ENCODE assay signal across 19 cellular contexts in the genomic region with DNA sequence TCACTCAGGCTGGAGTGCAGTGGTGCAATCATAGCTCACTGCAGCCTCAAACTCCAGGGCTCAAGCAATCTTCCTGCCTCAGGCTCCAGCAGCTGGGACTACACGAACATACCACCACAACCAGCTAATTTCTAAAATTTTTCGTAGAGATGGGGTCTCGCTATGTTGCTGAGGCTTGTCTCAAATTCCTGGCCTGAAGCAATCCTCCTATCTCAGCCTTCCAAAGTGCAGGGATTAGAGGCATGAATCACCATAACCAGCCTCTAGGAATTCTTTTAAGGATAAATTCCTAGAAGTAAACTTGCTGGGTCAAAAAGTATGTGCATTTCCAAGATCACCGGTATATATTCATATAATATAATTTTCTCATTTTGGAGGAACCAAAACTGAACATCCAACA. TPM values are rescaled to one million over a fixed set of nuclear protein-coding genes. Genes with fewer than 3 reads are reported as not detected.
DNase-seq lines count a peak whose midpoint lies in the region; ATAC-seq, FAIRE-seq and TF ChIP-seq lines count a peak whose summit lies in the region.
"Had no signal": no experiment of that assay in that cellular context is flagged by ENCODE, and none has a peak within 500 bp of the region (broad histone marks: within the 10 kb centered on the region; RNA-seq: fewer than 3 reads in every experiment).

No MANE protein-coding gene starts in this region.

- H3K36me3 ChIP-seq in HepG2 (replicated peaks in 1 of 2; ENCODE audit: control insufficient read depth in 1 of 2, insufficient read depth in 2 of 2, low read length in 2 of 2) (no peaks in the 10 kb centered on the region), right lobe of liver (no peaks in the 10 kb centered on the region), adipocyte (ENCODE audit: control insufficient read depth, insufficient read depth, low read length, severe bottlenecking) (no peaks in the 10 kb centered on the region), mesendoderm (ENCODE audit: control insufficient read depth, insufficient read depth, low read length) (no peaks in the 10 kb centered on the region), esophagus squamous epithelium (no peaks in the 10 kb centered on the region)

- no peak overlapping the region for H3K18ac ChIP-seq in mesendoderm (ENCODE audit: low read length)

- H2AK5ac ChIP-seq in mesendoderm (ENCODE audit: low read length): no peak overlapping the region

- no peaks in the 10 kb centered on the region for H3K4me1 Mint-ChIP-seq in activated CD4-positive, alpha-beta T cell treated with anti-CD3 and anti-CD28 coated beads, Interleukin-2, amount 10 ng/mL, durations not matched to agents 7 days and 5 days
- H3K4me1 Mint-ChIP-seq: CD14-positive monocyte had no signal

- WGBS in HepG2 (ENCODE audit: low lambda C conversion rate): 27% methylated on average over 4 of the region's 4 CpGs
- 71% methylated on average over 4 of the region's 4 CpGs for WGBS in right lobe of liver (ENCODE audit: insufficient coverage, low coverage, low lambda C conversion rate, missing lambda C conversion rate)
- WGBS in mesendoderm (ENCODE audit: extremely low coverage, insufficient coverage, low lambda C conversion rate): no CpG with 5 or more reads among the region's 4 CpGs
- 49 to 50% methylated on average over 4 of the region's 4 CpGs for WGBS in esophagus squamous epithelium, 2 donors

- CTCF ChIA-PET in HepG2 (lab: Yijun Ruan, JAX; ENCODE audit: low intra/inter-chr PET ratio, low total read pairs): no interaction called here
- CTCF ChIA-PET in activated CD4-positive, alpha-beta T cell treated with anti-CD3 and anti-CD28 coated beads, Interleukin-2, amount 10 ng/mL, durations not matched to agents 7 days and 5 days (lab: Charles Lee): no interaction called here

- H3K79me2 ChIP-seq in HepG2 (ENCODE audit: insufficient read depth, low read length): no peaks in the 10 kb centered on the region
- no peaks in the 10 kb centered on the region for H3K79me2 ChIP-seq in mesendoderm (ENCODE audit: control insufficient read depth, insufficient read depth, low read length)

- no peaks in the 10 kb centered on the region for H3K27me3 ChIP-seq in HepG2 (ENCODE audit: control insufficient read depth in 1 of 2, insufficient read depth in 2 of 2, low read length in 2 of 2)
- no peaks in the 10 kb centered on the region for H3K27me3 ChIP-seq in right lobe of liver
- H3K27me3 ChIP-seq in adipocyte (replicated peaks; ENCODE audit: control insufficient read depth, insufficient read depth, low read length): no peaks in the 10 kb centered on the region
- H3K27me3 ChIP-seq in mesendoderm (ENCODE audit: insufficient read depth, low read length, poor library complexity): no peaks in the 10 kb centered on the region
- no peaks in the 10 kb centered on the region for H3K27me3 ChIP-seq in esophagus squamous epithelium

- no TSS peak for BruUV-seq in HepG2 (replicated peaks; lab: Mats Ljungman, UMichigan)

- no peak for ATAC-seq in HepG2
- no peak for ATAC-seq in right lobe of liver
- ATAC-seq: CD8-positive, alpha-beta T cell; HCT116 had no signal

- no peak overlapping the region for H2AFZ ChIP-seq in HepG2 (ENCODE audit: low read length)
- H2AFZ ChIP-seq: GM23248 had no signal

- FAIRE-seq in HepG2 (lab: Jason Lieb, UNC): no peak
- FAIRE-seq: D721Med, H54 had no signal

- intact Hi-C loops in HepG2 (cut with micrococcal nuclease; ENCODE audit: unreplicated experiment): loop anchor here (10.0 kb wide), 1 partner anchor 1270 kb away; no protein-coding TSS in a partner anchor
- intact Hi-C loops in right lobe of liver (cut with DNase I): no loop called here
- intact Hi-C loops in esophagus squamous epithelium (cut with DNase I): no loop called here

- in situ Hi-C loops in HepG2 (cut with HindIII; ENCODE audit: extremely low pct_ligation_motif_present, low pct_unique_long_range_greater_than_20kb): no loop called here

- peaks cover 3% of the 10 kb centered on the region for H3K27me3 Mint-ChIP-seq in activated CD4-positive, alpha-beta T cell treated with anti-CD3 and anti-CD28 coated beads, Interleukin-2, amount 10 ng/mL, durations not matched to agents 7 days and 5 days

- H4K20me1 ChIP-seq in HepG2 (ENCODE audit: insufficient read depth, low read length): no peaks in the 10 kb centered on the region

- H3K27ac Mint-ChIP-seq in activated CD4-positive, alpha-beta T cell treated with anti-CD3 and anti-CD28 coated beads, Interleukin-2, amount 10 ng/mL, durations not matched to agents 7 days and 5 days: no peak overlapping the region
- H3K27ac Mint-ChIP-seq: CD14-positive monocyte; CD8-positive, alpha-beta T cell had no signal

- H3K79me1 ChIP-seq in mesendoderm (ENCODE audit: low read length): no peaks in the 10 kb centered on the region

- H3K4me1 ChIP-seq in HepG2 (ENCODE audit: insufficient read depth, low read length) (no peaks in the 10 kb centered on the region), right lobe of liver (no peaks in the 10 kb centered on the region), adipocyte (ENCODE audit: control insufficient read depth, insufficient read depth, low read length) (no peaks in the 10 kb centered on the region), mesendoderm (ENCODE audit: control insufficient read depth, low read depth, low read length) (no peaks in the 10 kb centered on the region), esophagus squamous epithelium (no peaks in the 10 kb centered on the region)

- H2BK15ac ChIP-seq in mesendoderm (replicated peaks; ENCODE audit: low read depth): no peak overlapping the region

- H3K36me3 Mint-ChIP-seq in activated CD4-positive, alpha-beta T cell treated with anti-CD3 and anti-CD28 coated beads, Interleukin-2, amount 10 ng/mL, durations not matched to agents 7 days and 5 days (ENCODE audit: low read depth): no peaks in the 10 kb centered on the region
- H3K36me3 Mint-ChIP-seq: CD14-positive monocyte; CD8-positive, alpha-beta T cell had no signal

- no peak overlapping the region for H4K8ac ChIP-seq in mesendoderm (ENCODE audit: low read depth, low read length)

- H3K23ac ChIP-seq in mesendoderm (ENCODE audit: low read length): no peak overlapping the region

- no peak for TF ChIP-seq RAD21 in HepG2 (CRISPR knock-in tag; IDR thresholded peaks at IDR 0.05)

- no peak overlapping the region for H3K4me3 Mint-ChIP-seq in activated CD4-positive, alpha-beta T cell treated with anti-CD3 and anti-CD28 coated beads, Interleukin-2, amount 10 ng/mL, durations not matched to agents 7 days and 5 days
- H3K4me3 Mint-ChIP-seq: CD14-positive monocyte; CD8-positive, alpha-beta T cell had no signal

- TF ChIP-seq POLR2A in HepG2 (IDR thresholded peaks at IDR 0.05; ENCODE audit: insufficient read depth in 1 of 2, low read depth in 2 of 2, low read length in 2 of 2) (no peak), right lobe of liver (IDR thresholded peaks at IDR 0.05) (no peak), esophagus squamous epithelium (IDR thresholded peaks at IDR 0.05) (no peak)

- no peaks in the 10 kb centered on the region for H3K9me3 ChIP-seq in HepG2 (ENCODE audit: low read length)
- H3K9me3 ChIP-seq in right lobe of liver: no peaks in the 10 kb centered on the region
- H3K9me3 ChIP-seq in adipocyte (ENCODE audit: control insufficient read depth, low read length): no peaks in the 10 kb centered on the region
- H3K9me3 ChIP-seq in esophagus squamous epithelium: no peaks in the 10 kb centered on the region

- H3K9me3 Mint-ChIP-seq in activated CD4-positive, alpha-beta T cell treated with anti-CD3 and anti-CD28 coated beads, Interleukin-2, amount 10 ng/mL, durations not matched to agents 7 days and 5 days: no peaks in the 10 kb centered on the region
- H3K9me3 Mint-ChIP-seq: CD8-positive, alpha-beta T cell had no signal

- H3K9ac ChIP-seq in HepG2 (ENCODE audit: insufficient read depth, low read depth, low read length): no peak overlapping the region
- H3K9ac ChIP-seq in adipocyte (ENCODE audit: low read length): no peak overlapping the region
- H3K9ac ChIP-seq in mesendoderm (ENCODE audit: low read length): no peak overlapping the region
- H3K9ac ChIP-seq: GM23248 had no signal

- H2BK120ac ChIP-seq in mesendoderm (ENCODE audit: low read depth, low read length): no peak overlapping the region

- H3K4me3 ChIP-seq in HepG2 (replicated peaks in 1 of 3; ENCODE audit: insufficient read depth in 1 of 3, low read depth in 2 of 3, low read length in 3 of 3) (no peak overlapping the region), right lobe of liver (no peak overlapping the region), adipocyte (ENCODE audit: low read length) (no peak overlapping the region), mesendoderm (ENCODE audit: low read length) (no peak overlapping the region), esophagus squamous epithelium (no peak overlapping the region)
- H3K4me3 ChIP-seq: GM23248 had no signal

- H3K4me2 ChIP-seq in HepG2 (ENCODE audit: low read depth, low read length) (no peak overlapping the region), mesendoderm (ENCODE audit: low read length) (no peak overlapping the region)

- no peak overlapping the region for H3K4ac ChIP-seq in mesendoderm (ENCODE audit: low read depth, low read length)

- no peak overlapping the region for H3K56ac ChIP-seq in mesendoderm (ENCODE audit: low read length)

- no peak overlapping the region for H4K5ac ChIP-seq in mesendoderm (ENCODE audit: low read length)

- H2BK5ac ChIP-seq in mesendoderm (ENCODE audit: low read length): no peak overlapping the region

- DNase-seq in HepG2 (ENCODE audit: low spot score) (no peak), right lobe of liver (no peak), adipocyte (ENCODE audit: low read depth) (peak; percentile 26), mesendoderm (peak; percentile 52), ureter (ENCODE audit: low spot score) (peak; percentile 12), esophagus squamous epithelium (lab: John Stamatoyannopoulos, UW) (no peak), GM20000 (ENCODE audit: low spot score) (no peak)
- DNase-seq in activated CD4-positive, alpha-beta T cell treated with anti-CD3 and anti-CD28 coated beads, Interleukin-2, amount 10 ng/mL, durations not matched to agents 7 days and 5 days: no peak
- DNase-seq: CD8-positive, alpha-beta T cell; COR-L47; DMS153; DMS79 treated with DMSO at 0.1 percent for 48 hours; GF-D8; GM23248 had no signal

- H3K27ac ChIP-seq in HepG2 (ENCODE audit: extremely low read length, insufficient read depth, low read length) (no peak overlapping the region), right lobe of liver (no peak overlapping the region), mesendoderm (ENCODE audit: low read depth, low read length) (no peak overlapping the region), esophagus squamous epithelium (no peak overlapping the region)
- H3K27ac ChIP-seq: 22Rv1, GM23248 had no signal

- POLR2A ChIA-PET in HepG2 (lab: Yijun Ruan, JAX): no interaction called here
- POLR2A ChIA-PET in activated CD4-positive, alpha-beta T cell treated with anti-CD3 and anti-CD28 coated beads, Interleukin-2, amount 10 ng/mL, durations not matched to agents 7 days and 5 days (lab: Charles Lee): no interaction called here

- TF ChIP-seq EP300 in HepG2 (IDR thresholded peaks at IDR 0.05; ENCODE audit: low read depth in 2 of 2, low read length in 2 of 2) (no peak), HepG2 (CRISPR knock-in tag; IDR thresholded peaks at IDR 0.05; ENCODE audit: borderline replicate concordance) (no peak)

- no peak for TF ChIP-seq CTCF in HepG2 (CRISPR knock-in tag; IDR thresholded peaks at IDR 0.05)
- TF ChIP-seq CTCF in right lobe of liver (IDR thresholded peaks at IDR 0.05): no peak
- TF ChIP-seq CTCF in esophagus squamous epithelium (IDR thresholded peaks at IDR 0.05): no peak
- TF ChIP-seq CTCF in GM20000 (IDR thresholded peaks at IDR 0.05; ENCODE audit: extremely low read depth, missing control alignments): no peak

RNA-seq across cellular contexts. Expression of a gene that starts 17.6 kb away (rescaled TPM):
- total RNA-seq in HepG2 (2016; rRNA removed; fragmentation: Illumina TruSeq; extraction: Trizol) (1.9 and 2.5 TPM in 2 replicates), right lobe of liver (under 1 TPM; 0.12 to 0.64 (median 0.32) TPM), ureter (4.5 TPM), esophagus squamous epithelium (1 to 10 TPM in 1 of 4 donors, under 1 TPM in 3; under 0.01 to 2.8 (median 0.42) TPM)
- 0.53 and 1.1 TPM in 2 replicates for total RNA-seq in HepG2 (2016; cell fraction: cytosol; rRNA removed; fragmentation: Illumina TruSeq; extraction: Trizol; ENCODE audit: low read depth)
- 2.4 and 3.2 TPM in 2 replicates for total RNA-seq in HepG2 (2016; cell fraction: insoluble cytoplasmic fraction; rRNA removed; fragmentation: Illumina TruSeq; extraction: Trizol)
- total RNA-seq in HepG2 (2016; cell fraction: membrane; rRNA removed; fragmentation: Illumina TruSeq; extraction: Trizol): 1.1 and 2.0 TPM in 2 replicates
- total RNA-seq in HepG2 (2016; cell fraction: nucleus; rRNA removed; fragmentation: Illumina TruSeq; extraction: Trizol): 2.6 and 2.9 TPM in 2 replicates
- polyA plus RNA-seq in HepG2 (2011; rRNA removed): 0.98 and 1.8 TPM in 2 replicates
- polyA plus RNA-seq in HepG2 (2011; cell fraction: cytosol; rRNA removed): 0.74 and 0.87 TPM in 2 replicates
- 0.92 and 1.2 TPM in 2 replicates for polyA plus RNA-seq in HepG2 (2011; cell fraction: nucleus; rRNA removed)
- 1.2 and 2.5 TPM in 2 replicates for polyA plus RNA-seq in HepG2 (2012)
- polyA plus RNA-seq in HepG2 (2016; cell fraction: cytosol; fragmentation: Illumina TruSeq; extraction: Trizol; ENCODE audit: low read depth): 0.14 and 0.16 TPM in 2 replicates
- 2.5 and 2.9 TPM in 2 replicates for polyA plus RNA-seq in HepG2 (2016; cell fraction: insoluble cytoplasmic fraction; fragmentation: Illumina TruSeq; extraction: Trizol; ENCODE audit: low read depth)
- 0.32 and 0.48 TPM in 2 replicates for polyA plus RNA-seq in HepG2 (2016; cell fraction: membrane; fragmentation: Illumina TruSeq; extraction: Trizol; ENCODE audit: low read depth)
- 3.0 and 3.4 TPM in 2 replicates for polyA plus RNA-seq in HepG2 (2016; cell fraction: nucleus; fragmentation: Illumina TruSeq; extraction: Trizol; ENCODE audit: insufficient read depth, low read depth)
- polyA minus RNA-seq in HepG2 (2011; rRNA and poly(A)+ RNA removed; ENCODE audit: low replicate concordance): 0.02 and 2.8 TPM in 2 replicates
- polyA minus RNA-seq in HepG2 (2011; cell fraction: cytosol; rRNA and poly(A)+ RNA removed): 0.99 and 1.5 TPM in 2 replicates
- 2.0 and 4.5 TPM in 2 replicates for polyA minus RNA-seq in HepG2 (2011; cell fraction: nucleus; rRNA and poly(A)+ RNA removed)
- polyA plus RNA-seq in mesendoderm (2013, experiment 1 of 2): 7.3 TPM
- polyA plus RNA-seq in mesendoderm (2013, experiment 2 of 2): 7.1 TPM
- under 1 TPM; 0.15 to 0.17 TPM for total RNA-seq in activated CD4-positive, alpha-beta T cell treated with anti-CD3 and anti-CD28 coated beads, Interleukin-2, amount 10 ng/mL, durations not matched to agents 7 days and 5 days
- total RNA-seq: CD8-positive, alpha-beta T cell had no signal
- polyA plus RNA-seq: CD14-positive monocyte had no signal

Comparison
In these comparisons a context has a peak if more than half of its experiments do, and no peak if none do; other contexts are left out.
1. DNase-seq: peak in adipocyte (single experiment), mesendoderm (single experiment) and ureter (single experiment); none in HepG2 (single experiment), right lobe of liver (0 of 3), esophagus squamous epithelium (single experiment), activated CD4-positive, alpha-beta T cell treated with anti-CD3 and anti-CD28 coated beads, Interleukin-2, amount 10 ng/mL, durations not matched to agents 7 days and 5 days (single experiment) and GM20000 (single experiment).